ENCODE assay signal across 8 cellular contexts in genomic region chr3:126704494-126705214, GRCh38. TPM values are rescaled to one million over a fixed set of nuclear protein-coding genes. Genes with fewer than 3 reads are reported as not detected.
DNase-seq lines count a peak whose midpoint lies in the region; ATAC-seq and TF ChIP-seq lines count a peak whose summit lies in the region.

No MANE protein-coding gene starts in this region.

- no peaks in the 10 kb centered on the region for H3K9me3 ChIP-seq in Karpas-422 (ENCODE audit: low read length)
- no peaks in the 10 kb centered on the region for H3K9me3 ChIP-seq in mesodermal cell (ENCODE audit: control insufficient read depth, low read length)
- no peaks in the 10 kb centered on the region for H3K9me3 ChIP-seq in vagina

- H2AFZ ChIP-seq in Karpas-422 (ENCODE audit: low read length), result peak overlapping the region; percentile 97

- no peaks in the 10 kb centered on the region for H3K27me3 ChIP-seq in Karpas-422 (ENCODE audit: low read length)
- no peaks in the 10 kb centered on the region for H3K27me3 ChIP-seq in vagina

- intact Hi-C loops in vagina (cut with DNase I), result loop anchor here (5.0 kb wide), 1 partner anchor 278 kb away; the partner anchor contains the start of gene PLXNA1

- 9 to 12% methylated on average over 33 to 39 of the region's 44 CpGs for WGBS in mesodermal cell (ENCODE audit: insufficient coverage in 2 of 2), 2 experiments

- no peaks in the 10 kb centered on the region for H3K79me2 ChIP-seq in Karpas-422 (ENCODE audit: low read length)

- H3K9me3 Mint-ChIP-seq in stimulated activated naive CD8-positive, alpha-beta T cell treated with anti-CD3 and anti-CD28 coated beads, Interleukin-15, Interleukin-2, amounts not matched to agents 100 ng/mL and 50 ng/mL, for 24 hours, result no peaks in the 10 kb centered on the region
- H3K9me3 Mint-ChIP-seq in central memory CD8-positive, alpha-beta T cell, result no peaks in the 10 kb centered on the region

- no peak for ATAC-seq in stimulated activated naive CD8-positive, alpha-beta T cell treated with anti-CD3 and anti-CD28 coated beads, Interleukin-15, Interleukin-2, amounts not matched to agents 100 U/mL and 50 U/mL, for 24 hours
- ATAC-seq in central memory CD8-positive, alpha-beta T cell (replicated peaks; ENCODE audit: extremely low read depth, poor library complexity, severe bottlenecking), result peak; percentile 31
- ATAC-seq in HG02588 (IDR thresholded peaks at IDR 0.05; ENCODE audit: unreplicated experiment), result no peak

- H3K27me3 Mint-ChIP-seq in stimulated activated naive CD8-positive, alpha-beta T cell treated with anti-CD3 and anti-CD28 coated beads, Interleukin-15, Interleukin-2, amounts not matched to agents 100 ng/mL and 50 ng/mL, for 24 hours, result peaks cover 31% of the 10 kb centered on the region
- peaks cover 43% of the 10 kb centered on the region for H3K27me3 Mint-ChIP-seq in central memory CD8-positive, alpha-beta T cell

- H3K4me3 Mint-ChIP-seq in stimulated activated naive CD8-positive, alpha-beta T cell treated with anti-CD3 and anti-CD28 coated beads, Interleukin-15, Interleukin-2, amounts not matched to agents 100 ng/mL and 50 ng/mL, for 24 hours, result peak overlapping the region; percentile 91
- H3K4me3 Mint-ChIP-seq in central memory CD8-positive, alpha-beta T cell, result peak overlapping the region; percentile 93

- H3K36me3 ChIP-seq in Karpas-422 (ENCODE audit: insufficient read depth, low read length) (no peaks in the 10 kb centered on the region), mesodermal cell (ENCODE audit: control insufficient read depth, insufficient read depth, low read length) (peaks cover 4% of the 10 kb centered on the region), vagina (no peaks in the 10 kb centered on the region)

- peak overlapping the region; percentile 69 for H3K27ac Mint-ChIP-seq in stimulated activated naive CD8-positive, alpha-beta T cell treated with anti-CD3 and anti-CD28 coated beads, Interleukin-15, Interleukin-2, amounts not matched to agents 100 ng/mL and 50 ng/mL, for 24 hours
- peak overlapping the region; percentile 82 for H3K27ac Mint-ChIP-seq in central memory CD8-positive, alpha-beta T cell (ENCODE audit: low read depth)

- no peaks in the 10 kb centered on the region for H3K9me2 ChIP-seq in Karpas-422 (replicated peaks; ENCODE audit: insufficient read depth, low read length)

- no peak for TF ChIP-seq CTCF in vagina (IDR thresholded peaks at IDR 0.05)

- TF ChIP-seq POLR2A in vagina (IDR thresholded peaks at IDR 0.05), result no peak

- H4K20me1 ChIP-seq in Karpas-422 (ENCODE audit: insufficient read depth, low read depth, low read length), result 0 out of 2 replicates have a peak, but pooled peaks cover 1% of the 10 kb centered on the region

- H3K36me3 Mint-ChIP-seq in stimulated activated naive CD8-positive, alpha-beta T cell treated with anti-CD3 and anti-CD28 coated beads, Interleukin-15, Interleukin-2, amounts not matched to agents 100 ng/mL and 50 ng/mL, for 24 hours (ENCODE audit: low read depth), result peaks cover 21% of the 10 kb centered on the region
- peaks cover 12% of the 10 kb centered on the region for H3K36me3 Mint-ChIP-seq in central memory CD8-positive, alpha-beta T cell (ENCODE audit: insufficient read depth)

- peaks cover 17% of the 10 kb centered on the region for H3K4me1 ChIP-seq in Karpas-422 (ENCODE audit: low read length)
- H3K4me1 ChIP-seq in mesodermal cell (ENCODE audit: control insufficient read depth, insufficient read depth, low read length, poor library complexity, severe bottlenecking), result peaks cover 3% of the 10 kb centered on the region
- peaks cover 13% of the 10 kb centered on the region for H3K4me1 ChIP-seq in vagina

- H3K4me1 Mint-ChIP-seq in stimulated activated naive CD8-positive, alpha-beta T cell treated with anti-CD3 and anti-CD28 coated beads, Interleukin-15, Interleukin-2, amounts not matched to agents 100 ng/mL and 50 ng/mL, for 24 hours (ENCODE audit: low read depth), result peaks cover 16% of the 10 kb centered on the region
- peaks cover 24% of the 10 kb centered on the region for H3K4me1 Mint-ChIP-seq in central memory CD8-positive, alpha-beta T cell

- no peak for DNase-seq in stimulated activated naive CD8-positive, alpha-beta T cell treated with anti-CD3 and anti-CD28 coated beads, Interleukin-15, Interleukin-2, amounts not matched to agents 100 U/mL and 50 U/mL, for 24 hours
- DNase-seq in Karpas-422 (no peak), vagina (ENCODE audit: extremely low spot score in 2 of 2) (no peak), NCI-H2029 (lab: John Stamatoyannopoulos, UW) (no peak)
- no peak for DNase-seq in central memory CD8-positive, alpha-beta T cell (ENCODE audit: low spot score in 2 of 2)

- H3K4me2 ChIP-seq in Karpas-422 (ENCODE audit: low read depth, low read length, poor library complexity, severe bottlenecking), result peak overlapping the region; percentile 73

- H3K4me3 ChIP-seq in Karpas-422 (ENCODE audit: low read length) (peak overlapping the region; percentile 75), mesodermal cell (ENCODE audit: extremely low read depth, insufficient read depth, low read length, poor library complexity, severe bottlenecking) (peak overlapping the region; percentile 90), vagina (peak overlapping the region; percentile 71 to 81)

- peak overlapping the region; percentile 81 for H3K9ac ChIP-seq in Karpas-422 (ENCODE audit: low read length)

- H3K27ac ChIP-seq in Karpas-422 (ENCODE audit: low read length) (no peak overlapping the region), mesodermal cell (ENCODE audit: low read depth, low read length, severe bottlenecking) (no peak overlapping the region), vagina (peak overlapping the region; percentile 47)

RNA-seq across cellular contexts. Expression of gene CHCHD6, which starts 0.6 kb away (rescaled TPM):
- total RNA-seq in Karpas-422 (2014; rRNA removed; shearing (Covaris generic); ENCODE audit: low replicate concordance), result 7.5 and 12.8 TPM in 2 replicates
- polyA plus RNA-seq in mesodermal cell (2013, experiment 1 of 2), result 23.6 TPM
- 16.2 TPM for polyA plus RNA-seq in mesodermal cell (2013, experiment 2 of 2)
- 12.8 TPM for total RNA-seq in vagina

RNA-seq across cellular contexts. Expression of gene TXNRD3, which starts 49.7 kb away (rescaled TPM):
- total RNA-seq in Karpas-422 (2014; rRNA removed; shearing (Covaris generic); ENCODE audit: low replicate concordance), result not detected in 2 replicates
- polyA plus RNA-seq in mesodermal cell (2013, experiment 1 of 2), result 9.8 TPM
- 9.6 TPM for polyA plus RNA-seq in mesodermal cell (2013, experiment 2 of 2)
- 7.1 TPM for total RNA-seq in vagina
